Comparison of ENCODE assay signal across 27 cellular contexts in genomic region chr7:42702647-42703046, GRCh38.
"Had no signal": no experiment of that assay in that cellular context is flagged by ENCODE, and none has a peak within 500 bp of the region (broad histone marks: within the 10 kb centered on the region; RNA-seq: fewer than 3 reads in every experiment).

No MANE protein-coding gene starts in this region.

- H3K27me3 Mint-ChIP-seq: progenitor cell of endocrine pancreas; stimulated activated naive B cell treated with anti-CD40 and anti-IgM and Interleukin-4, amounts not matched to agents 10 μg/mL and 1 μg/mL and 100 μg/mL, for 72 hours; type B pancreatic cell had no signal

- H3K9me3 Mint-ChIP-seq: naive thymus-derived CD8-positive, alpha-beta T cell; nephron progenitor cell; stimulated activated naive B cell treated with anti-CD40 and anti-IgM and Interleukin-4, amounts not matched to agents 10 μg/mL and 1 μg/mL and 100 μg/mL, for 72 hours had no signal

- H3K36me3 ChIP-seq: heart right ventricle, left lung, lower lobe of right lung, neural progenitor cell, ovary, right atrium auricular region, right lobe of liver, stomach, tibial nerve, uterus had no signal

- FAIRE-seq: islet of Langerhans, kidney had no signal

- H3K27ac Mint-ChIP-seq: immature natural killer cell; naive thymus-derived CD8-positive, alpha-beta T cell; nephron progenitor cell; neural progenitor cell; progenitor cell of endocrine pancreas; stimulated activated naive B cell treated with anti-CD40 and anti-IgM and Interleukin-4, amounts not matched to agents 10 μg/mL and 1 μg/mL and 100 μg/mL, for 72 hours; type B pancreatic cell had no signal

- DNase-seq: heart right ventricle; immature natural killer cell; kidney; left colon; left lung; lower lobe of right lung; mammary epithelial cell; naive thymus-derived CD8-positive, alpha-beta T cell; nephron progenitor cell; ovary; right lobe of liver; stimulated activated CD4-positive, alpha-beta T cell treated with anti-CD3 and anti-CD28 coated beads, Interleukin-1b, Interleukin-23, amount 100 ng/mL, for 48 hours; stimulated activated CD4-positive, alpha-beta T cell treated with anti-CD3 and anti-CD28 coated beads, Interleukin-2, amount 100 ng/mL, for 48 hours; stimulated activated CD4-positive, alpha-beta T cell treated with anti-CD3 and anti-CD28 coated beads, Interleukin-4, amount 100 ng/mL, for 4 hours; stimulated activated CD8-positive, alpha-beta memory T cell treated with anti-CD3 and anti-CD28 coated beads, Interleukin-4, amount 100 ng/mL, for 48 hours; stimulated activated naive B cell treated with anti-CD40 and anti-IgM and Interleukin-4, amounts not matched to agents 10 μg/mL and 1 μg/mL and 100 μg/mL, for 72 hours; stimulated activated naive CD8-positive, alpha-beta T cell treated with anti-CD3 and anti-CD28 coated beads, Interleukin-15, Interleukin-2, amounts not matched to agents 100 U/mL and 50 U/mL, for 24 hours; stomach; uterus had no signal

- H3K27me3 ChIP-seq: heart right ventricle, hepatocyte, left lung, neural progenitor cell, ovary, right atrium auricular region, right lobe of liver, stomach, tibial nerve, uterus had no signal

- H3K4me1 Mint-ChIP-seq: immature natural killer cell; naive thymus-derived CD8-positive, alpha-beta T cell; neural progenitor cell; stimulated activated naive B cell treated with anti-CD40 and anti-IgM and Interleukin-4, amounts not matched to agents 10 μg/mL and 1 μg/mL and 100 μg/mL, for 72 hours had no signal

- H3K4me3 ChIP-seq: heart right ventricle, hepatocyte, left lung, lower lobe of right lung, neural progenitor cell, ovary, right atrium auricular region, right lobe of liver, smooth muscle cell, stomach, tibial nerve, uterus had no signal

- H3K36me3 Mint-ChIP-seq: immature natural killer cell; naive thymus-derived CD8-positive, alpha-beta T cell; neural progenitor cell; stimulated activated naive B cell treated with anti-CD40 and anti-IgM and Interleukin-4, amounts not matched to agents 10 μg/mL and 1 μg/mL and 100 μg/mL, for 72 hours; type B pancreatic cell had no signal

- H3K4me3 Mint-ChIP-seq: immature natural killer cell; naive thymus-derived CD8-positive, alpha-beta T cell; nephron progenitor cell; neural progenitor cell; stimulated activated naive B cell treated with anti-CD40 and anti-IgM and Interleukin-4, amounts not matched to agents 10 μg/mL and 1 μg/mL and 100 μg/mL, for 72 hours; type B pancreatic cell had no signal
